ENCODE assay signal across 1 cellular context in the genomic region with DNA sequence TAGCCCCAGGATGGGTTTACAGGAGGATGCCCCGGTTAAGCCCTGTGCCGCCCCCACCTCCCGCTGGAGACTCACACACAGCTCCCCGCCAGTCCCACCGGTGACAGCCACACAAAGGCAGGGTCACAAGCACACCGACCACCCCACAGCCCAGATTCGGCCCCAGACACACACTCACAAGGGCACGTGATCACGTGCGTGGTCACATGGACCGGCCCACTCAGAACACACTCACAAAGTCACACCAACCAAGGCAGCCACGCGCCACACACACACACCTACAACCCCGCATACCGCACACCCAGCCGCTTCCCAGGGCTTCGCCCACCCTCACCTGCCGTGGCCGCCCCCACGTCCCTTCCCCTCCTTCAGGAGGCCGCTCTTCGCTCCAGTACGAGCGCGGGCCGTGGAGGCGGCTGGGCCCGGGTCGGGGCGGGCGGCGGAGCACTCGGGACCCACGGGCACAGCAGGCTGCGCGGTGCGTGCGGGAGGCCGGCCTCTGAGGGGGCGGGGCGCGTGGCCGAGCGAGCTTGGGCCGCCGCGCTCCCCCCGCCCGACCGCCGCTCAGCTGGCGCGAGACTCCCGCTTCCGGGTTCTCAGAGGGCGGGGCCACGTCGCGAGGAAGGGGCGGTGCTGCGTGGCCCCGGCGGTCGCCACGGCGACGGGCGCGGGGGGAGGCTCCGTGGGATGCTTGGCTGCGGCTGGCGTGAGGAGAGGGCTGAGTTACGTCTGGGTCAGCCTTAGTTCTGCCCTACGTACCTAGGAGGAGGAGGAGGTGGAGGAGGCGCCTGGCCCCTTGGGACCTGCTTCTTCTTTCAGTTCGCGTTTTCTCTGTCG.
TF ChIP-seq lines count a peak whose summit lies in the region.

A gene with protein sequence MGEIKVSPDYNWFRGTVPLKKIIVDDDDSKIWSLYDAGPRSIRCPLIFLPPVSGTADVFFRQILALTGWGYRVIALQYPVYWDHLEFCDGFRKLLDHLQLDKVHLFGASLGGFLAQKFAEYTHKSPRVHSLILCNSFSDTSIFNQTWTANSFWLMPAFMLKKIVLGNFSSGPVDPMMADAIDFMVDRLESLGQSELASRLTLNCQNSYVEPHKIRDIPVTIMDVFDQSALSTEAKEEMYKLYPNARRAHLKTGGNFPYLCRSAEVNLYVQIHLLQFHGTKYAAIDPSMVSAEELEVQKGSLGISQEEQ (minus strand): TSS at position 584 of the 837 bp plus-strand sequence. CDS start 6,345 bp downstream, outside the sequence.

TF ChIP-seq in HepG2, 621 proteins besides CTCF, POLR2A, EP300 and RAD21 (continued from another document and continues in another):
- TF ChIP-seq, protein P1, sequence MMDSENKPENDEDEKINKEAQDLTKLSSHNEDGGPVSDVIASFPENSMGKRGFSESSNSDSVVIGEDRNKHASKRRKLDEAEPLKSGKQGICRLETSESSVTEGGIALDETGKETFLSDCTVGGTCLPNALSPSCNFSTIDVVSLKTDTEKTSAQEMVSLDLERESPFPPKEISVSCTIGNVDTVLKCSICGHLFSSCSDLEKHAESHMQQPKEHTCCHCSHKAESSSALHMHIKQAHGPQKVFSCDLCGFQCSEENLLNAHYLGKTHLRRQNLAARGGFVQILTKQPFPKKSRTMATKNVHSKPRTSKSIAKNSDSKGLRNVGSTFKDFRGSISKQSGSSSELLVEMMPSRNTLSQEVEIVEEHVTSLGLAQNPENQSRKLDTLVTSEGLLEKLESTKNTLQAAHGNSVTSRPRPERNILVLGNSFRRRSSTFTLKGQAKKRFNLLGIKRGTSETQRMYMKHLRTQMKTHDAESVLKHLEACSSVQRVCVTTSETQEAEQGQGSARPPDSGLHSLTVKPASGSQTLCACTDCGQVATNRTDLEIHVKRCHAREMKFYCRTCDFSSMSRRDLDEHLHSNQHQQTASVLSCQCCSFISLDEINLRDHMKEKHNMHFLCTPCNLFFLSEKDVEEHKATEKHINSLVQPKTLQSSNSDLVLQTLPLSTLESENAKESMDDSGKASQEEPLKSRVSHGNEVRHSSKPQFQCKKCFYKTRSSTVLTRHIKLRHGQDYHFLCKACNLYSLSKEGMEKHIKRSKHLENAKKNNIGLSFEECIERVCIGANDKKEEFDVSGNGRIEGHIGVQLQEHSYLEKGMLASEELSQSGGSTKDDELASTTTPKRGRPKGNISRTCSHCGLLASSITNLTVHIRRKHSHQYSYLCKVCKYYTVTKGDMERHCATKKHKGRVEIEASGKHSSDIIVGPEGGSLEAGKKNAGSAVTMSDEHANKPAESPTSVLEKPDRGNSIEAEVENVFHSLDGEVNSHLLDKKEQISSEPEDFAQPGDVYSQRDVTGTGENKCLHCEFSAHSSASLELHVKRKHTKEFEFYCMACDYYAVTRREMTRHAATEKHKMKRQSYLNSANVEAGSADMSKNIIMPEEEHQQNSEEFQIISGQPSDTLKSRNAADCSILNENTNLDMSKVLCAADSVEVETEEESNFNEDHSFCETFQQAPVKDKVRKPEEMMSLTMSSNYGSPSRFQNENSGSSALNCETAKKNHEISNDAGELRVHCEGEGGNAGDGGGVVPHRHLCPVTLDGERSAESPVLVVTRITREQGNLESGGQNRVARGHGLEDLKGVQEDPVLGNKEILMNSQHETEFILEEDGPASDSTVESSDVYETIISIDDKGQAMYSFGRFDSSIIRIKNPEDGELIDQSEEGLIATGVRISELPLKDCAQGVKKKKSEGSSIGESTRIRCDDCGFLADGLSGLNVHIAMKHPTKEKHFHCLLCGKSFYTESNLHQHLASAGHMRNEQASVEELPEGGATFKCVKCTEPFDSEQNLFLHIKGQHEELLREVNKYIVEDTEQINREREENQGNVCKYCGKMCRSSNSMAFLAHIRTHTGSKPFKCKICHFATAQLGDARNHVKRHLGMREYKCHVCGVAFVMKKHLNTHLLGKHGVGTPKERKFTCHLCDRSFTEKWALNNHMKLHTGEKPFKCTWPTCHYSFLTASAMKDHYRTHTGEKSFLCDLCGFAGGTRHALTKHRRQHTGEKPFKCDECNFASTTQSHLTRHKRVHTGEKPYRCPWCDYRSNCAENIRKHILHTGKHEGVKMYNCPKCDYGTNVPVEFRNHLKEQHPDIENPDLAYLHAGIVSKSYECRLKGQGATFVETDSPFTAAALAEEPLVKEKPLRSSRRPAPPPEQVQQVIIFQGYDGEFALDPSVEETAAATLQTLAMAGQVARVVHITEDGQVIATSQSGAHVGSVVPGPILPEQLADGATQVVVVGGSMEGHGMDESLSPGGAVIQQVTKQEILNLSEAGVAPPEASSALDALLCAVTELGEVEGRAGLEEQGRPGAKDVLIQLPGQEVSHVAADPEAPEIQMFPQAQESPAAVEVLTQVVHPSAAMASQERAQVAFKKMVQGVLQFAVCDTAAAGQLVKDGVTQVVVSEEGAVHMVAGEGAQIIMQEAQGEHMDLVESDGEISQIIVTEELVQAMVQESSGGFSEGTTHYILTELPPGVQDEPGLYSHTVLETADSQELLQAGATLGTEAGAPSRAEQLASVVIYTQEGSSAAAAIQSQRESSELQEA (CRISPR knock-in tag; IDR thresholded peaks at IDR 0.05; ENCODE audit: not compliant biosample characterization) = peak; percentile 27
- TF ChIP-seq, protein P2, sequence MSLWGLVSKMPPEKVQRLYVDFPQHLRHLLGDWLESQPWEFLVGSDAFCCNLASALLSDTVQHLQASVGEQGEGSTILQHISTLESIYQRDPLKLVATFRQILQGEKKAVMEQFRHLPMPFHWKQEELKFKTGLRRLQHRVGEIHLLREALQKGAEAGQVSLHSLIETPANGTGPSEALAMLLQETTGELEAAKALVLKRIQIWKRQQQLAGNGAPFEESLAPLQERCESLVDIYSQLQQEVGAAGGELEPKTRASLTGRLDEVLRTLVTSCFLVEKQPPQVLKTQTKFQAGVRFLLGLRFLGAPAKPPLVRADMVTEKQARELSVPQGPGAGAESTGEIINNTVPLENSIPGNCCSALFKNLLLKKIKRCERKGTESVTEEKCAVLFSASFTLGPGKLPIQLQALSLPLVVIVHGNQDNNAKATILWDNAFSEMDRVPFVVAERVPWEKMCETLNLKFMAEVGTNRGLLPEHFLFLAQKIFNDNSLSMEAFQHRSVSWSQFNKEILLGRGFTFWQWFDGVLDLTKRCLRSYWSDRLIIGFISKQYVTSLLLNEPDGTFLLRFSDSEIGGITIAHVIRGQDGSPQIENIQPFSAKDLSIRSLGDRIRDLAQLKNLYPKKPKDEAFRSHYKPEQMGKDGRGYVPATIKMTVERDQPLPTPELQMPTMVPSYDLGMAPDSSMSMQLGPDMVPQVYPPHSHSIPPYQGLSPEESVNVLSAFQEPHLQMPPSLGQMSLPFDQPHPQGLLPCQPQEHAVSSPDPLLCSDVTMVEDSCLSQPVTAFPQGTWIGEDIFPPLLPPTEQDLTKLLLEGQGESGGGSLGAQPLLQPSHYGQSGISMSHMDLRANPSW (CRISPR knock-in tag; IDR thresholded peaks at IDR 0.05; ENCODE audit: borderline replicate concordance) = no peak
- TF ChIP-seq, protein P3, sequence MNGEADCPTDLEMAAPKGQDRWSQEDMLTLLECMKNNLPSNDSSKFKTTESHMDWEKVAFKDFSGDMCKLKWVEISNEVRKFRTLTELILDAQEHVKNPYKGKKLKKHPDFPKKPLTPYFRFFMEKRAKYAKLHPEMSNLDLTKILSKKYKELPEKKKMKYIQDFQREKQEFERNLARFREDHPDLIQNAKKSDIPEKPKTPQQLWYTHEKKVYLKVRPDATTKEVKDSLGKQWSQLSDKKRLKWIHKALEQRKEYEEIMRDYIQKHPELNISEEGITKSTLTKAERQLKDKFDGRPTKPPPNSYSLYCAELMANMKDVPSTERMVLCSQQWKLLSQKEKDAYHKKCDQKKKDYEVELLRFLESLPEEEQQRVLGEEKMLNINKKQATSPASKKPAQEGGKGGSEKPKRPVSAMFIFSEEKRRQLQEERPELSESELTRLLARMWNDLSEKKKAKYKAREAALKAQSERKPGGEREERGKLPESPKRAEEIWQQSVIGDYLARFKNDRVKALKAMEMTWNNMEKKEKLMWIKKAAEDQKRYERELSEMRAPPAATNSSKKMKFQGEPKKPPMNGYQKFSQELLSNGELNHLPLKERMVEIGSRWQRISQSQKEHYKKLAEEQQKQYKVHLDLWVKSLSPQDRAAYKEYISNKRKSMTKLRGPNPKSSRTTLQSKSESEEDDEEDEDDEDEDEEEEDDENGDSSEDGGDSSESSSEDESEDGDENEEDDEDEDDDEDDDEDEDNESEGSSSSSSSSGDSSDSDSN (CRISPR knock-in tag; IDR thresholded peaks at IDR 0.05) = peak; percentile 65; the same call in 1 of the 2 replicates
- TF ChIP-seq HMGA1 (CRISPR knock-in tag; conservative IDR thresholded peaks at IDR 0.05) (no peak), SMYD3 (CRISPR knock-in tag; IDR thresholded peaks at IDR 0.05) (no peak), ZNF317 (CRISPR knock-in tag; IDR thresholded peaks at IDR 0.05) (no peak), ZNF615 (CRISPR knock-in tag; IDR thresholded peaks at IDR 0.05; ENCODE audit: borderline replicate concordance) (no peak), ZNF556 (CRISPR knock-in tag; IDR thresholded peaks at IDR 0.05; ENCODE audit: borderline replicate concordance) (no peak), TSC22D2 (CRISPR knock-in tag; IDR thresholded peaks at IDR 0.05; ENCODE audit: borderline replicate concordance) (no peak), KAT2B (IDR thresholded peaks at IDR 0.05; ENCODE audit: borderline replicate concordance, low read depth, low read length) (no peak), CBFB (CRISPR knock-in tag; IDR thresholded peaks at IDR 0.05) (no peak), HMG20B (CRISPR knock-in tag; conservative IDR thresholded peaks at IDR 0.05) (no peak)
- TF ChIP-seq, protein P4, sequence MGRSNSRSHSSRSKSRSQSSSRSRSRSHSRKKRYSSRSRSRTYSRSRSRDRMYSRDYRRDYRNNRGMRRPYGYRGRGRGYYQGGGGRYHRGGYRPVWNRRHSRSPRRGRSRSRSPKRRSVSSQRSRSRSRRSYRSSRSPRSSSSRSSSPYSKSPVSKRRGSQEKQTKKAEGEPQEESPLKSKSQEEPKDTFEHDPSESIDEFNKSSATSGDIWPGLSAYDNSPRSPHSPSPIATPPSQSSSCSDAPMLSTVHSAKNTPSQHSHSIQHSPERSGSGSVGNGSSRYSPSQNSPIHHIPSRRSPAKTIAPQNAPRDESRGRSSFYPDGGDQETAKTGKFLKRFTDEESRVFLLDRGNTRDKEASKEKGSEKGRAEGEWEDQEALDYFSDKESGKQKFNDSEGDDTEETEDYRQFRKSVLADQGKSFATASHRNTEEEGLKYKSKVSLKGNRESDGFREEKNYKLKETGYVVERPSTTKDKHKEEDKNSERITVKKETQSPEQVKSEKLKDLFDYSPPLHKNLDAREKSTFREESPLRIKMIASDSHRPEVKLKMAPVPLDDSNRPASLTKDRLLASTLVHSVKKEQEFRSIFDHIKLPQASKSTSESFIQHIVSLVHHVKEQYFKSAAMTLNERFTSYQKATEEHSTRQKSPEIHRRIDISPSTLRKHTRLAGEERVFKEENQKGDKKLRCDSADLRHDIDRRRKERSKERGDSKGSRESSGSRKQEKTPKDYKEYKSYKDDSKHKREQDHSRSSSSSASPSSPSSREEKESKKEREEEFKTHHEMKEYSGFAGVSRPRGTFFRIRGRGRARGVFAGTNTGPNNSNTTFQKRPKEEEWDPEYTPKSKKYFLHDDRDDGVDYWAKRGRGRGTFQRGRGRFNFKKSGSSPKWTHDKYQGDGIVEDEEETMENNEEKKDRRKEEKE (IDR thresholded peaks at IDR 0.05) = no peak
- TF ChIP-seq, protein P5, sequence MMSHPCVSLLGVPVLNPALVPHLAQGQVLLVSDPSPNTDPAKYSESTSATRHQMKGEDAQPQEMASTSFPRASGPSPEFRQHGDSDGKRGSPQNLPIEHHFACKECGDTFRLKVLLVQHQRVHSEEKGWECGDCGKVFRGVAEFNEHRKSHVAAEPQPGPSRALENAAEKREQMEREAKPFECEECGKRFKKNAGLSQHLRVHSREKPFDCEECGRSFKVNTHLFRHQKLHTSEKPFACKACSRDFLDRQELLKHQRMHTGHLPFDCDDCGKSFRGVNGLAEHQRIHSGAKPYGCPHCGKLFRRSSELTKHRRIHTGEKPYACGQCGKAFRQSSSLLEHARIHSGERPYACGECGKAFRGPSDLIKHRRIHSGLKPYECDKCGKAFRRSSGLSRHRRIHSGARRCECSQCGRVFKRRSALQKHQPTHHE (CRISPR knock-in tag; IDR thresholded peaks at IDR 0.05; ENCODE audit: borderline replicate concordance) = no peak
- TF ChIP-seq, protein P6, sequence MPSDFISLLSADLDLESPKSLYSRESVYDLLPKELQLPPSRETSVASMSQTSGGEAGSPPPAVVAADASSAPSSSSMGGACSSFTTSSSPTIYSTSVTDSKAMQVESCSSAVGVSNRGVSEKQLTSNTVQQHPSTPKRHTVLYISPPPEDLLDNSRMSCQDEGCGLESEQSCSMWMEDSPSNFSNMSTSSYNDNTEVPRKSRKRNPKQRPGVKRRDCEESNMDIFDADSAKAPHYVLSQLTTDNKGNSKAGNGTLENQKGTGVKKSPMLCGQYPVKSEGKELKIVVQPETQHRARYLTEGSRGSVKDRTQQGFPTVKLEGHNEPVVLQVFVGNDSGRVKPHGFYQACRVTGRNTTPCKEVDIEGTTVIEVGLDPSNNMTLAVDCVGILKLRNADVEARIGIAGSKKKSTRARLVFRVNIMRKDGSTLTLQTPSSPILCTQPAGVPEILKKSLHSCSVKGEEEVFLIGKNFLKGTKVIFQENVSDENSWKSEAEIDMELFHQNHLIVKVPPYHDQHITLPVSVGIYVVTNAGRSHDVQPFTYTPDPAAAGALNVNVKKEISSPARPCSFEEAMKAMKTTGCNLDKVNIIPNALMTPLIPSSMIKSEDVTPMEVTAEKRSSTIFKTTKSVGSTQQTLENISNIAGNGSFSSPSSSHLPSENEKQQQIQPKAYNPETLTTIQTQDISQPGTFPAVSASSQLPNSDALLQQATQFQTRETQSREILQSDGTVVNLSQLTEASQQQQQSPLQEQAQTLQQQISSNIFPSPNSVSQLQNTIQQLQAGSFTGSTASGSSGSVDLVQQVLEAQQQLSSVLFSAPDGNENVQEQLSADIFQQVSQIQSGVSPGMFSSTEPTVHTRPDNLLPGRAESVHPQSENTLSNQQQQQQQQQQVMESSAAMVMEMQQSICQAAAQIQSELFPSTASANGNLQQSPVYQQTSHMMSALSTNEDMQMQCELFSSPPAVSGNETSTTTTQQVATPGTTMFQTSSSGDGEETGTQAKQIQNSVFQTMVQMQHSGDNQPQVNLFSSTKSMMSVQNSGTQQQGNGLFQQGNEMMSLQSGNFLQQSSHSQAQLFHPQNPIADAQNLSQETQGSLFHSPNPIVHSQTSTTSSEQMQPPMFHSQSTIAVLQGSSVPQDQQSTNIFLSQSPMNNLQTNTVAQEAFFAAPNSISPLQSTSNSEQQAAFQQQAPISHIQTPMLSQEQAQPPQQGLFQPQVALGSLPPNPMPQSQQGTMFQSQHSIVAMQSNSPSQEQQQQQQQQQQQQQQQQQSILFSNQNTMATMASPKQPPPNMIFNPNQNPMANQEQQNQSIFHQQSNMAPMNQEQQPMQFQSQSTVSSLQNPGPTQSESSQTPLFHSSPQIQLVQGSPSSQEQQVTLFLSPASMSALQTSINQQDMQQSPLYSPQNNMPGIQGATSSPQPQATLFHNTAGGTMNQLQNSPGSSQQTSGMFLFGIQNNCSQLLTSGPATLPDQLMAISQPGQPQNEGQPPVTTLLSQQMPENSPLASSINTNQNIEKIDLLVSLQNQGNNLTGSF (CRISPR knock-in tag; IDR thresholded peaks at IDR 0.05) = no peak
- TF ChIP-seq, protein P7, sequence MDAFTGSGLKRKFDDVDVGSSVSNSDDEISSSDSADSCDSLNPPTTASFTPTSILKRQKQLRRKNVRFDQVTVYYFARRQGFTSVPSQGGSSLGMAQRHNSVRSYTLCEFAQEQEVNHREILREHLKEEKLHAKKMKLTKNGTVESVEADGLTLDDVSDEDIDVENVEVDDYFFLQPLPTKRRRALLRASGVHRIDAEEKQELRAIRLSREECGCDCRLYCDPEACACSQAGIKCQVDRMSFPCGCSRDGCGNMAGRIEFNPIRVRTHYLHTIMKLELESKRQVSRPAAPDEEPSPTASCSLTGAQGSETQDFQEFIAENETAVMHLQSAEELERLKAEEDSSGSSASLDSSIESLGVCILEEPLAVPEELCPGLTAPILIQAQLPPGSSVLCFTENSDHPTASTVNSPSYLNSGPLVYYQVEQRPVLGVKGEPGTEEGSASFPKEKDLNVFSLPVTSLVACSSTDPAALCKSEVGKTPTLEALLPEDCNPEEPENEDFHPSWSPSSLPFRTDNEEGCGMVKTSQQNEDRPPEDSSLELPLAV (CRISPR knock-in tag; conservative IDR thresholded peaks at IDR 0.05; ENCODE audit: low read depth) = no peak
